Comparison of ENCODE assay signal across 21 cellular contexts in the genomic region with DNA sequence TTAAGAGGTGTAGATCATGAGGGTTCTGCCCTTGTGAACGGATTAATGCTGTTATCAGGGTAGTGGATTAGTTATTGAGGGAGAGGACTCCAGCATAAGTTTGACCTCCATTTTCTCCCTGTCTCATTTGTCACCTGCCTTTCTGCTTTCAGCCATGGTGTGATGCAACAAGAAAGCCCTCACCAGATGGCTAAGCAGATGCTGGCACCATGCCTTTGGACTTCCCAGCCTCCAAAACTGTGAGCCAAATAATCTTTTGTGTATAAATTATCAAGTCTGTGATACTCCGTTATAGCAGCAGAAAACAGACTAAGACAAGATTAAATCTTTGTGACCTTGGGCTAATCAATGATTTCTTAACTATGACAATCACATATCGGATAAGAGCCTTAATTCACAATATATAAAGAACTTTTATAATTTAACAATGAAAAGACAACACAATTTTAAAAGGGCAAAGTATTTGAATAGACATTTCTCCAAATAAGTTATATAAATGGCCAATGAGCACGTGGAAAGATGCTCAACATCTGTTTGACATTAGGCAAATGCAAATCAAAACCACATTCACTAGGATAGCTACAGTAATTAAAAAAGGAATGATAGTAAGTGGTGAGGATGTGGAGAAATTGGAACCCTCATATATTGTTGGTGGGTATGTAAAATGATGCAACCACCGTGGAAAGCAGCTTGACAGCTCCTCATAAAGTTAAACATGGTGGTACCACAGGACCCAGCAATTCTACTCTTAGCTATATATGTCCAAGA. TPM values are rescaled to one million over a fixed set of nuclear protein-coding genes. Genes with fewer than 3 reads are reported as not detected.
A peak's percentile ranks its signal among the peaks of the same experiment; 100 is the strongest.
DNase-seq lines count a peak whose midpoint lies in the region; ATAC-seq and TF ChIP-seq lines count a peak whose summit lies in the region.
"Had no signal": no experiment of that assay in that cellular context is flagged by ENCODE, and none has a peak within 500 bp of the region (broad histone marks: within the 10 kb centered on the region; RNA-seq: fewer than 3 reads in every experiment).

No MANE protein-coding gene starts in this region.

- intact Hi-C loops in natural killer cell (cut with micrococcal nuclease), result loop anchor here (5.0 to 10.0 kb wide), 2 partner anchors 172 to 710 kb away; no protein-coding TSS in a partner anchor

- H3K9me3 Mint-ChIP-seq in natural killer cell, result peaks cover 0 to 3% of the 10 kb centered on the region in 2 donors
- H3K9me3 Mint-ChIP-seq: activated naive CD8-positive, alpha-beta T cell treated with anti-CD3 and anti-CD28 coated beads, Interleukin-2, amount 50 U/mL, for 24 hours; CD4-positive, alpha-beta T cell; memory B cell had no signal

- DNase-seq in AG10803 (ENCODE audit: low read depth) (peak; percentile 37), DMS 273 treated with DMSO at 0.1 percent for 48 hours (lab: John Stamatoyannopoulos, UW) (peak; percentile 79), NCI-H82 treated with DMSO at 0.1 percent for 48 hours (lab: John Stamatoyannopoulos, UW; ENCODE audit: unreplicated experiment) (peak; percentile 32), fibroblast of the aortic adventitia (ENCODE audit: low read depth) (peak; percentile 15), natural killer cell (no peak), MV-4-11 (lab: John Stamatoyannopoulos, UW) (no peak)
- DNase-seq: activated CD4-positive, alpha-beta T cell treated with anti-CD3 and anti-CD28 coated beads, Interleukin-2, amount 10 ng/mL, durations not matched to agents 24 days and 14 days; activated gamma-delta T cell treated with Interleukin-2 at 50 U/mL for 16 hours; activated naive CD8-positive, alpha-beta T cell treated with anti-CD3 and anti-CD28 coated beads, Interleukin-2, amount 50 U/mL, for 24 hours; activated T-cell treated with anti-CD3 and anti-CD28 coated beads, Interleukin-2, amount 50 U/mL, for 1 hour; CD4-positive, alpha-beta T cell; NCI-H1105; NCI-H2029 treated with DMSO at 0.1 percent for 48 hours; NCI-H226; PC-3; SHP77; stimulated activated CD4-positive, alpha-beta T cell treated with anti-CD3 and anti-CD28 coated beads, Interleukin-15, amount 100 ng/mL, for 24 hours; stimulated activated naive CD4-positive, alpha-beta T cell treated with Interleukin-2 at 50 U/mL for 16 hours had no signal

- H3K36me3 Mint-ChIP-seq in natural killer cell, result peaks cover 6% of the 10 kb centered on the region
- H3K36me3 Mint-ChIP-seq: brain, memory B cell had no signal

- TF ChIP-seq CTCF in AG10803 (conservative IDR thresholded peaks at IDR 0.05; ENCODE audit: low read length), result no peak
- TF ChIP-seq CTCF in fibroblast of the aortic adventitia (IDR thresholded peaks at IDR 0.05; ENCODE audit: insufficient read depth, low read length), result no peak
- no peak for TF ChIP-seq CTCF in natural killer cell (IDR thresholded peaks at IDR 0.05)

- ATAC-seq in natural killer cell, result no peak
- ATAC-seq in GM19328 (IDR thresholded peaks at IDR 0.05; ENCODE audit: unreplicated experiment), result no peak
- ATAC-seq: activated naive CD8-positive, alpha-beta T cell treated with anti-CD3 and anti-CD28 coated beads, Interleukin-2, amount 50 U/mL, for 24 hours; PC-3 had no signal

- peaks cover 52 to 67% of the 10 kb centered on the region in 2 donors for H3K4me1 Mint-ChIP-seq in natural killer cell
- H3K4me1 Mint-ChIP-seq: brain had no signal

- no peak overlapping the region for H3K27ac Mint-ChIP-seq in natural killer cell
- H3K27ac Mint-ChIP-seq: activated CD4-positive, alpha-beta T cell treated with anti-CD3 and anti-CD28 coated beads, Interleukin-2, amount 10 ng/mL, durations not matched to agents 24 days and 14 days; activated naive CD8-positive, alpha-beta T cell treated with anti-CD3 and anti-CD28 coated beads, Interleukin-2, amount 50 U/mL, for 24 hours; brain; CD4-positive, alpha-beta T cell; memory B cell had no signal

- H3K4me3 ChIP-seq in AG10803 (ENCODE audit: low read length), result no peak overlapping the region
- no peak overlapping the region for H3K4me3 ChIP-seq in fibroblast of the aortic adventitia (ENCODE audit: low read depth, low read length)

- no peaks in the 10 kb centered on the region for H3K27me3 Mint-ChIP-seq in natural killer cell (ENCODE audit: low read depth in 2 of 2)
- H3K27me3 Mint-ChIP-seq: memory B cell had no signal

- H3K4me3 Mint-ChIP-seq in natural killer cell, result no peak overlapping the region
- H3K4me3 Mint-ChIP-seq: activated CD4-positive, alpha-beta T cell treated with anti-CD3 and anti-CD28 coated beads, Interleukin-2, amount 10 ng/mL, durations not matched to agents 24 days and 14 days; activated naive CD8-positive, alpha-beta T cell treated with anti-CD3 and anti-CD28 coated beads, Interleukin-2, amount 50 U/mL, for 24 hours; brain; CD4-positive, alpha-beta T cell; memory B cell had no signal

RNA-seq across cellular contexts. Expression of a gene that starts 45.3 kb away (rescaled TPM):
- total RNA-seq in fibroblast of the aortic adventitia (ENCODE audit: low replicate concordance) (45.3 and 58.5 TPM in 2 replicates), natural killer cell (100 to 1,000 TPM in 2 of 3 donors, 10 to 100 TPM in 1; 77.5 to 128 (median 100) TPM)

Comparison
In these comparisons a context has a peak if more than half of its experiments do, and no peak if none do; other contexts are left out.
1. DNase-seq: peak in AG10803 (single experiment), DMS 273 treated with DMSO at 0.1 percent for 48 hours (single experiment), NCI-H82 treated with DMSO at 0.1 percent for 48 hours (single experiment) and fibroblast of the aortic adventitia (single experiment); none in natural killer cell (single experiment) and MV-4-11 (single experiment).